In genomic region chr12:108119974-108120862, GRCh38 we compare ENCODE assay signal across 1 cellular context.
TF ChIP-seq lines count a peak whose summit lies in the region.

No MANE protein-coding gene starts in this region.

TF ChIP-seq in H1, 55 proteins besides CTCF, POLR2A, EP300 and RAD21:
- TF ChIP-seq POLR2AphosphoS5 (IDR thresholded peaks at IDR 0.05; ENCODE audit: low read depth, low read length) (no peak), BCL11A (IDR thresholded peaks at IDR 0.05; ENCODE audit: low read depth in 2 of 2, low read length in 2 of 2) (no peak), CHD1 (IDR thresholded peaks at IDR 0.05; ENCODE audit: low read depth, low read length) (no peak), BRCA1 (IDR thresholded peaks at IDR 0.05; ENCODE audit: low read depth, low read length) (no peak), JUND (IDR thresholded peaks at IDR 0.05; ENCODE audit: low read length) (no peak), YY1 (IDR thresholded peaks at IDR 0.05; ENCODE audit: low read depth, low read length) (no peak), TAF1 (IDR thresholded peaks at IDR 0.05; ENCODE audit: low read depth, low read length) (no peak), SP1 (IDR thresholded peaks at IDR 0.05; ENCODE audit: low read depth, low read length) (no peak), ATF2 (IDR thresholded peaks at IDR 0.05; ENCODE audit: low read length) (no peak), PHF8 (conservative IDR thresholded peaks at IDR 0.05; ENCODE audit: low read depth, low read length) (no peak), POU5F1 (IDR thresholded peaks at IDR 0.05; ENCODE audit: low read depth, low read length) (no peak), KDM5A (IDR thresholded peaks at IDR 0.05; ENCODE audit: low read length) (no peak)
